11 cellular contexts compared by ENCODE assay signal in the genomic region with DNA sequence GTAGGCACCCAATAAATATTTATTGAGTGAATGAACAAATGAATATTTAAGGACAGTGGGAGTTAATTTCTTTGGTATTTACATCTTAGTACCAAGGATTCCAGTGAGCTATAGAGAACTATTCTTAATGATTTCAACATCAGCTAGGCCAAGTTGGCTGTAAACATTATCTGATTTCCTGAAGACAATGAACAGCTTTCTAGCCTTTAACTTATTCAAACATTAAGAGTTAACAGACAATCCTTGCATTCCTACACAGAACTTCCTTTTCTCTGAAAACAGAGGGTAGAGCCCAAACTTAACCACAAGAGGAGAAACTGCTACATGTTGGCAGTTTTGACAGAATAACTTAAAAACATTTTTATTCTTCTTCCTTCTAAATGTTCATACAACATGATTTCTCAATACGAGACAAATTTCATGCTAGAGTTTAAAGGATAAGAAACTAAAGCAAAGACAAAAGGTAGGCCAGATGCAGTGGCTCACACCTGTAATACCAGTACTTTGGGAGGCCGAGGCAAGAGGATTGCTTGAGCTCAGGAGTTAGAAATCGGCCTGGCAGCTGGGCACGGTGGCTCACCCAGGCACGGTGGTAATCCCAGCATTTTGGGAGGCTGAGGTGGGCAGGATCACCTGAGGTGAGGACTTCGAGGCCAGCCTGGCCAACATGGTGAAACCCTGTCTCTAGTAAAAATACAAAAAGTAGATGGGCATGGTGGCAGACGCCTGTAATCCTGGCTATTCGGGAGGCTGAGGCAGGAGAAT. TPM values are rescaled to one million over a fixed set of nuclear protein-coding genes. Genes with fewer than 3 reads are reported as not detected.
DNase-seq lines count a peak whose midpoint lies in the region; ATAC-seq and TF ChIP-seq lines count a peak whose summit lies in the region.
"Had no signal": no experiment of that assay in that cellular context is flagged by ENCODE, and none has a peak within 500 bp of the region (broad histone marks: within the 10 kb centered on the region; RNA-seq: fewer than 3 reads in every experiment).

No MANE protein-coding gene starts in this region.

- DNase-seq in activated T-cell treated with anti-CD3 and anti-CD28 coated beads, Interleukin-2, amount 50 U/mL, for 4 hours, result no peak
- DNase-seq in activated T-cell treated with anti-CD3 and anti-CD28 coated beads, Interleukin-2, amount 50 U/mL, for 1 hour, result no peak
- DNase-seq in WTC11 (ENCODE audit: low spot score) (no peak), foreskin melanocyte (peak; percentile 47), DMS153 treated with DMSO at 0.1 percent for 48 hours (lab: John Stamatoyannopoulos, UW; ENCODE audit: unreplicated experiment) (no peak)
- DNase-seq: BE2C, kidney glomerular epithelial cell, NCI-H526 treated with DMSO at 0.1 percent for 48 hours had no signal

- H3K36me3 Mint-ChIP-seq in activated T-cell treated with anti-CD3 and anti-CD28 coated beads, Interleukin-2, amount 50 U/mL, for 4 hours (ENCODE audit: insufficient read depth), result peaks cover 5% of the 10 kb centered on the region
- H3K36me3 Mint-ChIP-seq in WTC11, result peaks cover 8% of the 10 kb centered on the region

- H3K36me3 ChIP-seq in thymus (ENCODE audit: control insufficient read depth, insufficient read depth), result peaks cover 2% of the 10 kb centered on the region
- H3K36me3 ChIP-seq: BE2C had no signal

- peak overlapping the region; percentile 99 for H3K4me3 Mint-ChIP-seq in activated T-cell treated with anti-CD3 and anti-CD28 coated beads, Interleukin-2, amount 50 U/mL, for 4 hours
- H3K4me3 Mint-ChIP-seq in WTC11, result no peak overlapping the region

- H3K4me1 ChIP-seq in thymus (ENCODE audit: control insufficient read depth, insufficient read depth, low read length), result peaks cover 14% of the 10 kb centered on the region
- H3K4me1 ChIP-seq: BE2C had no signal

- H3K27ac Mint-ChIP-seq in WTC11, result peak overlapping the region; percentile 39; the same call in 1 of the 2 replicates

- H3K4me1 Mint-ChIP-seq in activated T-cell treated with anti-CD3 and anti-CD28 coated beads, Interleukin-2, amount 50 U/mL, for 4 hours (ENCODE audit: low read depth), result peaks cover 55% of the 10 kb centered on the region
- H3K4me1 Mint-ChIP-seq in WTC11, result peaks cover 28% of the 10 kb centered on the region

- POLR2A ChIA-PET in WTC11 (lab: Charles Lee), result no interaction called here

- H3K27ac ChIP-seq in thymus (ENCODE audit: low read depth), result peak overlapping the region; percentile 91

- ATAC-seq in activated T-cell treated with anti-CD3 and anti-CD28 coated beads, Interleukin-2, amount 50 U/mL, for 4 hours, result no peak
- ATAC-seq in WTC11 (no peak), HG02610 (IDR thresholded peaks at IDR 0.05; ENCODE audit: unreplicated experiment) (no peak), GM21381 (IDR thresholded peaks at IDR 0.05; ENCODE audit: unreplicated experiment) (no peak)

- no peak for TF ChIP-seq CTCF in WTC11 (IDR thresholded peaks at IDR 0.05)

- H3K9me3 Mint-ChIP-seq in activated T-cell treated with anti-CD3 and anti-CD28 coated beads, Interleukin-2, amount 50 U/mL, for 4 hours, result no peaks in the 10 kb centered on the region
- H3K9me3 Mint-ChIP-seq in WTC11, result no peaks in the 10 kb centered on the region

- no peaks in the 10 kb centered on the region for H3K27me3 ChIP-seq in thymus (ENCODE audit: control insufficient read depth, insufficient read depth)
- H3K27me3 ChIP-seq: BE2C had no signal

- no peaks in the 10 kb centered on the region for H3K9me3 ChIP-seq in thymus (ENCODE audit: control insufficient read depth)
- H3K9me3 ChIP-seq: BE2C had no signal

- H3K27me3 Mint-ChIP-seq in activated T-cell treated with anti-CD3 and anti-CD28 coated beads, Interleukin-2, amount 50 U/mL, for 4 hours (ENCODE audit: low read depth), result no peaks in the 10 kb centered on the region
- no peaks in the 10 kb centered on the region for H3K27me3 Mint-ChIP-seq in WTC11 (ENCODE audit: low read depth)

- CTCF ChIA-PET in WTC11 (lab: Charles Lee), result no interaction called here

- H3K4me3 ChIP-seq in thymus (ENCODE audit: low read length), result peak overlapping the region; percentile 19

- 36% methylated on average over 8 of the region's 8 CpGs for WGBS in thymus

TF ChIP-seq in WTC11, 78 proteins besides CTCF, POLR2A, EP300 and RAD21:
- TF ChIP-seq, protein P1, sequence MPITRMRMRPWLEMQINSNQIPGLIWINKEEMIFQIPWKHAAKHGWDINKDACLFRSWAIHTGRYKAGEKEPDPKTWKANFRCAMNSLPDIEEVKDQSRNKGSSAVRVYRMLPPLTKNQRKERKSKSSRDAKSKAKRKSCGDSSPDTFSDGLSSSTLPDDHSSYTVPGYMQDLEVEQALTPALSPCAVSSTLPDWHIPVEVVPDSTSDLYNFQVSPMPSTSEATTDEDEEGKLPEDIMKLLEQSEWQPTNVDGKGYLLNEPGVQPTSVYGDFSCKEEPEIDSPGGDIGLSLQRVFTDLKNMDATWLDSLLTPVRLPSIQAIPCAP (CRISPR knock-in tag; IDR thresholded peaks at IDR 0.05), result no peak
- TF ChIP-seq TEAD4 (CRISPR knock-in tag; IDR thresholded peaks at IDR 0.05) (no peak), ZNF671 (CRISPR knock-in tag; IDR thresholded peaks at IDR 0.05) (no peak), ZNF416 (CRISPR knock-in tag; IDR thresholded peaks at IDR 0.05) (no peak), ZBTB21 (CRISPR knock-in tag; IDR thresholded peaks at IDR 0.05; ENCODE audit: borderline replicate concordance) (no peak), NR1H2 (CRISPR knock-in tag; IDR thresholded peaks at IDR 0.05) (no peak), NFE2L1 (CRISPR knock-in tag; IDR thresholded peaks at IDR 0.05) (no peak), KAT7 (CRISPR knock-in tag; IDR thresholded peaks at IDR 0.05; ENCODE audit: borderline replicate concordance) (no peak)
- TF ChIP-seq, protein P2, sequence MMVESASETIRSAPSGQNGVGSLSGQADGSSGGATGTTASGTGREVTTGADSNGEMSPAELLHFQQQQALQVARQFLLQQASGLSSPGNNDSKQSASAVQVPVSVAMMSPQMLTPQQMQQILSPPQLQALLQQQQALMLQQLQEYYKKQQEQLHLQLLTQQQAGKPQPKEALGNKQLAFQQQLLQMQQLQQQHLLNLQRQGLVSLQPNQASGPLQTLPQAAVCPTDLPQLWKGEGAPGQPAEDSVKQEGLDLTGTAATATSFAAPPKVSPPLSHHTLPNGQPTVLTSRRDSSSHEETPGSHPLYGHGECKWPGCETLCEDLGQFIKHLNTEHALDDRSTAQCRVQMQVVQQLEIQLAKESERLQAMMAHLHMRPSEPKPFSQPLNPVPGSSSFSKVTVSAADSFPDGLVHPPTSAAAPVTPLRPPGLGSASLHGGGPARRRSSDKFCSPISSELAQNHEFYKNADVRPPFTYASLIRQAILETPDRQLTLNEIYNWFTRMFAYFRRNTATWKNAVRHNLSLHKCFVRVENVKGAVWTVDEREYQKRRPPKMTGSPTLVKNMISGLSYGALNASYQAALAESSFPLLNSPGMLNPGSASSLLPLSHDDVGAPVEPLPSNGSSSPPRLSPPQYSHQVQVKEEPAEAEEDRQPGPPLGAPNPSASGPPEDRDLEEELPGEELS (CRISPR knock-in tag; IDR thresholded peaks at IDR 0.05), result no peak

RNA-seq across cellular contexts. Expression of a gene that starts 4.4 kb away (rescaled TPM):
- 10 to 100 TPM; 45.2 to 46.9 (median 45.6) TPM for total RNA-seq in activated T-cell treated with anti-CD3 and anti-CD28 coated beads, Interleukin-2, amount 50 U/mL, for 4 hours
- 17.9 to 21.7 TPM (median 20.6 TPM) in 3 replicates for total RNA-seq in WTC11 (2021)
- polyA plus RNA-seq in thymus, result 28.5 TPM

RNA-seq across cellular contexts. Expression of a gene that starts 11.6 kb away (rescaled TPM):
- 10 to 100 TPM; 20.1 to 23.3 (median 20.6) TPM for total RNA-seq in activated T-cell treated with anti-CD3 and anti-CD28 coated beads, Interleukin-2, amount 50 U/mL, for 4 hours
- 24.7 to 26.0 TPM (median 25.0 TPM) in 3 replicates for total RNA-seq in WTC11 (2021)
- polyA plus RNA-seq in thymus, result 1.1 TPM
